30 cellular contexts compared by ENCODE assay signal in genomic region chr20:60310551-60310950, GRCh38.
"Had no signal": no experiment of that assay in that cellular context is flagged by ENCODE, and none has a peak within 500 bp of the region (broad histone marks: within the 10 kb centered on the region; RNA-seq: fewer than 3 reads in every experiment).

No MANE protein-coding gene starts in this region.

- H3K4me3 Mint-ChIP-seq: activated B cell treated with CpG ODN at 0.5 μM for 24 hours; activated CD4-positive, alpha-beta memory T cell treated with anti-CD3 and anti-CD28 coated beads for 36 hours; activated CD8-positive, alpha-beta memory T cell treated with anti-CD3 and anti-CD28 coated beads, Interleukin-2, amount 10 ng/mL, durations not matched to agents 7 days and 5 days; activated CD8-positive, alpha-beta T cell treated with anti-CD3 and anti-CD28 coated beads, Interleukin-2, amount 10 ng/mL, durations not matched to agents 7 days and 5 days; activated naive CD8-positive, alpha-beta T cell; activated T-helper 1 cell treated with anti-CD3 and anti-CD28 coated beads, Interleukin-12 subunit alpha, Interleukin-12 subunit beta, Interleukin-2, Interleukin-4 antibody, amounts not matched to agents 30 ng/mL and 10 ng/mL and 1 ng/mL, durations not matched to agents 14 hours and 24 hours and 36 hours; central memory CD8-positive, alpha-beta T cell; dendritic cell treated with granulocyte-macrophage colony-stimulating factor and Interleukin-4, amounts not matched to agents 40 ng/mL and 50 ng/mL, for 4 days; endodermal cell; T-helper 2 cell treated with Interferon-gamma antibody and Interleukin-4, amounts not matched to agents 5 μg/mL and 100 μg/mL, for 36 hours had no signal

- H3K9me3 Mint-ChIP-seq: activated CD4-positive, alpha-beta memory T cell treated with anti-CD3 and anti-CD28 coated beads for 36 hours; activated T-helper 2 cell treated with anti-CD3 and anti-CD28 coated beads, Interferon-gamma antibody, Interleukin-2, Interleukin-4, amounts not matched to agents 10 μg/mL and 5 μg/mL and 100 μg/mL, durations not matched to agents 14 hours and 24 hours and 36 hours; central memory CD8-positive, alpha-beta T cell; dendritic cell treated with granulocyte-macrophage colony-stimulating factor and Interleukin-4, amounts not matched to agents 40 ng/mL and 50 ng/mL, for 4 days; endodermal cell had no signal

- ATAC-seq: activated CD4-positive, CD25-positive, alpha-beta regulatory T cell treated with anti-CD3 and anti-CD28 coated beads, Interleukin-2, amount 50 U/mL, for 24 hours; activated CD8-positive, alpha-beta memory T cell treated with anti-CD3 and anti-CD28 coated beads, Interleukin-2, amount 10 ng/mL, durations not matched to agents 7 days and 5 days; activated CD8-positive, alpha-beta T cell treated with anti-CD3 and anti-CD28 coated beads, Interleukin-2, amount 10 ng/mL, durations not matched to agents 7 days and 5 days; esophagus mucosa had no signal

- H3K27me3 Mint-ChIP-seq: activated B cell treated with CpG ODN at 0.5 μM for 24 hours; activated CD4-positive, alpha-beta memory T cell treated with anti-CD3 and anti-CD28 coated beads for 36 hours; activated CD8-positive, alpha-beta memory T cell treated with anti-CD3 and anti-CD28 coated beads, Interleukin-2, amount 10 ng/mL, durations not matched to agents 7 days and 5 days; activated naive CD8-positive, alpha-beta T cell; central memory CD8-positive, alpha-beta T cell; dendritic cell treated with granulocyte-macrophage colony-stimulating factor and Interleukin-4, amounts not matched to agents 40 ng/mL and 50 ng/mL, for 4 days had no signal

- H3K4me1 Mint-ChIP-seq: activated B cell treated with CpG ODN at 0.5 μM for 24 hours; activated CD8-positive, alpha-beta memory T cell treated with anti-CD3 and anti-CD28 coated beads, Interleukin-2, amount 10 ng/mL, durations not matched to agents 7 days and 5 days; central memory CD8-positive, alpha-beta T cell had no signal

- DNase-seq: activated B cell treated with CpG ODN at 0.5 μM for 24 hours; activated CD4-positive, alpha-beta memory T cell treated with anti-CD3 and anti-CD28 coated beads for 36 hours; activated CD4-positive, alpha-beta T cell treated with anti-CD3 and anti-CD28 coated beads for 48 hours; activated CD8-positive, alpha-beta memory T cell treated with anti-CD3 and anti-CD28 coated beads, Interleukin-2, amount 10 ng/mL, durations not matched to agents 7 days and 5 days; activated CD8-positive, alpha-beta memory T cell treated with anti-CD3 and anti-CD28 coated beads, Interleukin-2, amount 50 U/mL, for 4 hours; activated CD8-positive, alpha-beta T cell treated with anti-CD3 and anti-CD28 coated beads, Interleukin-2, amount 10 ng/mL, durations not matched to agents 7 days and 5 days; activated effector memory CD4-positive, alpha-beta T cell treated with anti-CD3 and anti-CD28 coated beads, Interleukin-2, amount 50 U/mL, for 16 hours; activated naive CD4-positive, alpha-beta T cell; activated naive CD4-positive, alpha-beta T cell treated with anti-CD3 and anti-CD28 coated beads, Interleukin-2, amount 50 U/mL, for 16 hours; activated T-cell treated with anti-CD3 and anti-CD28 coated beads, Interleukin-2, amount 50 U/mL, for 1 hour; activated T-cell treated with anti-CD3 and anti-CD28 coated beads, Interleukin-2, amount 50 U/mL, for 48 hours; amniotic stem cell; anterior cingulate cortex; brain microvascular endothelial cell; dorsolateral prefrontal cortex; effector memory CD4-positive, alpha-beta T cell; endodermal cell; foreskin fibroblast; head of caudate nucleus; hippocampal formation; T1000; WERI-Rb-1 had no signal

- H3K27ac Mint-ChIP-seq: activated B cell treated with CpG ODN at 0.5 μM for 24 hours; activated CD4-positive, alpha-beta memory T cell treated with anti-CD3 and anti-CD28 coated beads for 36 hours; activated CD8-positive, alpha-beta memory T cell treated with anti-CD3 and anti-CD28 coated beads, Interleukin-2, amount 10 ng/mL, durations not matched to agents 7 days and 5 days; activated CD8-positive, alpha-beta T cell treated with anti-CD3 and anti-CD28 coated beads, Interleukin-2, amount 10 ng/mL, durations not matched to agents 7 days and 5 days; activated naive CD8-positive, alpha-beta T cell; activated T-helper 1 cell treated with anti-CD3 and anti-CD28 coated beads, Interleukin-12 subunit alpha, Interleukin-12 subunit beta, Interleukin-2, Interleukin-4 antibody, amounts not matched to agents 30 ng/mL and 10 ng/mL and 1 ng/mL, durations not matched to agents 14 hours and 24 hours and 36 hours; activated T-helper 2 cell treated with anti-CD3 and anti-CD28 coated beads, Interferon-gamma antibody, Interleukin-2, Interleukin-4, amounts not matched to agents 10 μg/mL and 5 μg/mL and 100 μg/mL, durations not matched to agents 14 hours and 24 hours and 36 hours; dendritic cell treated with granulocyte-macrophage colony-stimulating factor and Interleukin-4, amounts not matched to agents 40 ng/mL and 50 ng/mL, for 4 days; endodermal cell; T-helper 2 cell treated with Interferon-gamma antibody and Interleukin-4, amounts not matched to agents 5 μg/mL and 100 μg/mL, for 36 hours had no signal

- H3K36me3 Mint-ChIP-seq: activated CD8-positive, alpha-beta memory T cell treated with anti-CD3 and anti-CD28 coated beads, Interleukin-2, amount 10 ng/mL, durations not matched to agents 7 days and 5 days; activated naive CD8-positive, alpha-beta T cell had no signal
